ENCODE assay signal across 8 cellular contexts in genomic region chr21:42164064-42164789, GRCh38. TPM values are rescaled to one million over a fixed set of nuclear protein-coding genes. Genes with fewer than 3 reads are reported as not detected.
DNase-seq lines count a peak whose midpoint lies in the region; ATAC-seq and TF ChIP-seq lines count a peak whose summit lies in the region.

No MANE protein-coding gene starts in this region.

- H3K9me3 ChIP-seq in upper lobe of left lung = no peaks in the 10 kb centered on the region

- no peak overlapping the region for H3K4me3 Mint-ChIP-seq in activated CD8-positive, alpha-beta T cell treated with anti-CD3 and anti-CD28 coated beads, Interleukin-2, amount 10 ng/mL, durations not matched to agents 7 days and 5 days
- H3K4me3 Mint-ChIP-seq in nephron progenitor cell = no peak overlapping the region

- H3K36me3 Mint-ChIP-seq in activated CD8-positive, alpha-beta T cell treated with anti-CD3 and anti-CD28 coated beads, Interleukin-2, amount 10 ng/mL, durations not matched to agents 7 days and 5 days (ENCODE audit: low read depth) = no peaks in the 10 kb centered on the region
- H3K36me3 Mint-ChIP-seq in nephron progenitor cell (ENCODE audit: low read depth) = no peaks in the 10 kb centered on the region

- WGBS in upper lobe of left lung, 2 donors = 58 to 62% methylated on average over 7 of the region's 7 CpGs

- POLR2A ChIA-PET in activated CD8-positive, alpha-beta T cell treated with anti-CD3 and anti-CD28 coated beads, Interleukin-2, amount 10 ng/mL, durations not matched to agents 7 days and 5 days (lab: Charles Lee) = interaction anchor here (0.7 to 1.4 kb wide), 3 partner anchors 8 to 74 kb away, joined by 3 read pairs; no protein-coding TSS in a partner anchor

- no peaks in the 10 kb centered on the region for H3K36me3 ChIP-seq in upper lobe of left lung

- TF ChIP-seq POLR2A in erythroblast (IDR thresholded peaks at IDR 0.05; ENCODE audit: low read length) (no peak), upper lobe of left lung (IDR thresholded peaks at IDR 0.05) (no peak)

- peak; percentile 66 for ATAC-seq in activated CD8-positive, alpha-beta T cell treated with anti-CD3 and anti-CD28 coated beads, Interleukin-2, amount 10 ng/mL, durations not matched to agents 7 days and 5 days
- ATAC-seq in upper lobe of left lung (ENCODE audit: low FRiP score in 2 of 2) = peak in 1 of 2 donors; percentile 77

- H3K27me3 Mint-ChIP-seq in activated CD8-positive, alpha-beta T cell treated with anti-CD3 and anti-CD28 coated beads, Interleukin-2, amount 10 ng/mL, durations not matched to agents 7 days and 5 days (ENCODE audit: low read depth) = peaks cover 5% of the 10 kb centered on the region
- H3K27me3 Mint-ChIP-seq in nephron progenitor cell (ENCODE audit: low read depth, poor library complexity) = peaks cover 5% of the 10 kb centered on the region

- peaks cover 40% of the 10 kb centered on the region for H3K4me1 Mint-ChIP-seq in activated CD8-positive, alpha-beta T cell treated with anti-CD3 and anti-CD28 coated beads, Interleukin-2, amount 10 ng/mL, durations not matched to agents 7 days and 5 days (ENCODE audit: low read depth)
- peaks cover 48% of the 10 kb centered on the region for H3K4me1 Mint-ChIP-seq in nephron progenitor cell

- H3K27ac Mint-ChIP-seq in activated CD8-positive, alpha-beta T cell treated with anti-CD3 and anti-CD28 coated beads, Interleukin-2, amount 10 ng/mL, durations not matched to agents 7 days and 5 days = no peak overlapping the region
- H3K27ac Mint-ChIP-seq in nephron progenitor cell = peak overlapping the region; percentile 63

- H3K27ac ChIP-seq in upper lobe of left lung = no peak overlapping the region

- H3K27me3 ChIP-seq in upper lobe of left lung = no peaks in the 10 kb centered on the region

- TF ChIP-seq EP300 in upper lobe of left lung (IDR thresholded peaks at IDR 0.05) = no peak

- peak; percentile 75 for DNase-seq in NAMALWA (ENCODE audit: low spot score)
- DNase-seq in activated CD8-positive, alpha-beta T cell treated with anti-CD3 and anti-CD28 coated beads, Interleukin-2, amount 10 ng/mL, durations not matched to agents 7 days and 5 days = peak; percentile 71
- DNase-seq in erythroblast (lab: John Stamatoyannopoulos, UW) = peak; percentile 49 to 69
- DNase-seq in nephron progenitor cell = peak; percentile 37
- DNase-seq in upper lobe of left lung = peak in 1 of 2 donors; percentile 78
- DNase-seq in DMS114 treated with DMSO at 0.1 percent for 48 hours (lab: John Stamatoyannopoulos, UW; ENCODE audit: unreplicated experiment) = no peak
- no peak for DNase-seq in AG20443 (ENCODE audit: low spot score)

- peak; percentile 86 for TF ChIP-seq CTCF in GM12873 (IDR thresholded peaks at IDR 0.05; ENCODE audit: insufficient read depth, low read depth, low read length, missing control alignments)
- peak; percentile 23 for TF ChIP-seq CTCF in nephron progenitor cell (IDR thresholded peaks at IDR 0.05)
- TF ChIP-seq CTCF in upper lobe of left lung (IDR thresholded peaks at IDR 0.05) = peak; percentile 40 to 75 (median 64)

- H3K4me3 ChIP-seq in upper lobe of left lung = no peak overlapping the region

- CTCF ChIA-PET in activated CD8-positive, alpha-beta T cell treated with anti-CD3 and anti-CD28 coated beads, Interleukin-2, amount 10 ng/mL, durations not matched to agents 7 days and 5 days (lab: Charles Lee) = interaction anchor here (0.7 to 6.6 kb wide), 35 partner anchors 9 to 363 kb away, joined by 3 to 107 read pairs (median 4); partner anchors contain the start of gene ABCG1

- H3K4me1 ChIP-seq in upper lobe of left lung = peaks cover 0 to 11% (median 4%) of the 10 kb centered on the region in 4 donors

- no peaks in the 10 kb centered on the region for H3K9me3 Mint-ChIP-seq in activated CD8-positive, alpha-beta T cell treated with anti-CD3 and anti-CD28 coated beads, Interleukin-2, amount 10 ng/mL, durations not matched to agents 7 days and 5 days (ENCODE audit: insufficient read depth)
- H3K9me3 Mint-ChIP-seq in nephron progenitor cell = peaks cover 1% of the 10 kb centered on the region

RNA-seq across cellular contexts. Expression of gene ABCG1, which starts 54.7 kb away (rescaled TPM):
- total RNA-seq in activated CD8-positive, alpha-beta T cell treated with anti-CD3 and anti-CD28 coated beads, Interleukin-2, amount 10 ng/mL, durations not matched to agents 7 days and 5 days = 1 to 10 TPM; 6.7 to 8.0 TPM
- 100 to 1,000 TPM in 2 of 6 donors, 10 to 100 TPM in 4; 56.7 to 130 (median 79.8) TPM for total RNA-seq in upper lobe of left lung

Comparison
In these comparisons a context has a peak if more than half of its experiments do, and no peak if none do; other contexts are left out.
1. CTCF ChIP-seq: peak in every context shown above with its lines; median percentile 86 in GM12873; 64 in upper lobe of left lung; 23 in nephron progenitor cell.
2. DNase-seq: peak in NAMALWA (single experiment), activated CD8-positive, alpha-beta T cell treated with anti-CD3 and anti-CD28 coated beads, Interleukin-2, amount 10 ng/mL, durations not matched to agents 7 days and 5 days (single experiment), erythroblast (2 of 2) and nephron progenitor cell (single experiment); none in DMS114 treated with DMSO at 0.1 percent for 48 hours (single experiment) and AG20443 (single experiment).
3. RNA of gene ABCG1, which starts 54.7 kb away (total RNA-seq): 56.7 to 130 TPM in upper lobe of left lung; 6.7 to 8.0 TPM in activated CD8-positive, alpha-beta T cell treated with anti-CD3 and anti-CD28 coated beads, Interleukin-2, amount 10 ng/mL, durations not matched to agents 7 days and 5 days; every median in the first group is over 4 times any median in the second.